ENCODE assay signal across 9 cellular contexts in genomic region chr1:56526571-56527174, GRCh38. TPM values are rescaled to one million over a fixed set of nuclear protein-coding genes. Genes with fewer than 3 reads are reported as not detected.
DNase-seq lines count a peak whose midpoint lies in the region; ATAC-seq, FAIRE-seq and TF ChIP-seq lines count a peak whose summit lies in the region.
"Had no signal": no experiment of that assay in that cellular context is flagged by ENCODE, and none has a peak within 500 bp of the region (broad histone marks: within the 10 kb centered on the region; RNA-seq: fewer than 3 reads in every experiment).

No MANE protein-coding gene starts in this region.

- H3K36me3 Mint-ChIP-seq in immature natural killer cell: no peaks in the 10 kb centered on the region

- ATAC-seq in GM21515 (IDR thresholded peaks at IDR 0.05; ENCODE audit: unreplicated experiment) (peak; percentile 70), HG03521 (IDR thresholded peaks at IDR 0.05; ENCODE audit: unreplicated experiment) (peak; percentile 76), sciatic nerve (no peak)
- ATAC-seq: left cardiac atrium had no signal

- FAIRE-seq in GM12892 (lab: Jason Lieb, UNC): peak; percentile 88

- H3K27me3 Mint-ChIP-seq in immature natural killer cell (ENCODE audit: low read depth in 3 of 3): peaks cover 0 to 4% (median 4%) of the 10 kb centered on the region in 3 donors

- no peak overlapping the region for H3K27ac Mint-ChIP-seq in immature natural killer cell

- intact Hi-C loops in sciatic nerve (cut with DNase I): no loop called here

- no peak for TF ChIP-seq POLR2A in GM12892 (IDR thresholded peaks at IDR 0.05; ENCODE audit: low read depth, low read length)

- TF ChIP-seq CTCF in fibroblast of mammary gland (conservative IDR thresholded peaks at IDR 0.05; ENCODE audit: control insufficient read depth, insufficient read depth, low read depth, low read length): no peak

- no peak overlapping the region for H3K4me3 ChIP-seq in fibroblast of mammary gland (ENCODE audit: control insufficient read depth, low read depth, low read length)

- peaks cover 8 to 13% of the 10 kb centered on the region in 2 donors for H3K4me1 Mint-ChIP-seq in immature natural killer cell

- no peaks in the 10 kb centered on the region for H3K9me3 Mint-ChIP-seq in immature natural killer cell

- DNase-seq in GM12892 (ENCODE audit: insufficient read length): no peak
- peak; percentile 54 for DNase-seq in fibroblast of mammary gland (ENCODE audit: low read depth)
- DNase-seq in immature natural killer cell: no peak
- no peak for DNase-seq in activated naive CD4-positive, alpha-beta T cell (lab: John Stamatoyannopoulos, UW)
- no peak for DNase-seq in sciatic nerve (ENCODE audit: low spot score)
- DNase-seq in activated CD4-positive, CD25-positive, alpha-beta regulatory T cell treated with anti-CD3 and anti-CD28 coated beads, Interleukin-2, amount 50 U/mL, for 72 hours: no peak
- DNase-seq: left cardiac atrium had no signal

- H3K4me3 Mint-ChIP-seq in immature natural killer cell: no peak overlapping the region

RNA-seq across cellular contexts. Expression of gene PLPP3, which starts 52.7 kb away (rescaled TPM):
- 0.36 TPM for polyA plus RNA-seq in GM12892 (2012; ENCODE audit: missing spikeins)
- not detected for polyA plus RNA-seq in immature natural killer cell
- 198 TPM for total RNA-seq in sciatic nerve
